22 cellular contexts compared by ENCODE assay signal in the genomic region with DNA sequence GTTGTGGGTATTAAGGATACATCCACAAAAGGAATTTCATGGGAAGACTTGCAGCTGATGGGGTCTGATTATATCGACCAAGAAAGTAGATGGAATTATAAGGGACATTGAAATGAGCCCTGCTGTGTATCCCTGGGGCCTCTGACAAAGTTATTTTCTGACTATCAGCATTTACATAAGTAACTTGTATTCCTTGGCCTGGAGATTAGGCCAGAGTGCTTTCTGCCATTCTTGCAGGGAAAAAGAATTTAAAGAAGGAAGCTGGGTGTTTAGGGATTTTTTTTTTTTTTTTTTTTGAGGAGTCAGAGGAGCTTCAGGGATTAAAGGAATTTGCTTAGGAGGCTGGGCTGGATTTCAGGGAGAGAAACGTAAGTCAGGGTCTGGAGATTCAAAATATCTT. TPM values are rescaled to one million over a fixed set of nuclear protein-coding genes. Genes with fewer than 3 reads are reported as not detected.
DNase-seq lines count a peak whose midpoint lies in the region; ATAC-seq and TF ChIP-seq lines count a peak whose summit lies in the region.
"Had no signal": no experiment of that assay in that cellular context is flagged by ENCODE, and none has a peak within 500 bp of the region (broad histone marks: within the 10 kb centered on the region; RNA-seq: fewer than 3 reads in every experiment).

No MANE protein-coding gene starts in this region.

- peak overlapping the region; percentile 22 for H3K4me2 ChIP-seq in PC-3 (ENCODE audit: low read length)
- H3K4me2 ChIP-seq in trophoblast cell (ENCODE audit: low read length), result no peak overlapping the region
- H3K4me2 ChIP-seq: BLaER1 had no signal

- CTCF ChIA-PET in PC-3 (lab: Charles Lee), result no interaction called here

- no peak overlapping the region for H3K14ac ChIP-seq in trophoblast cell (ENCODE audit: low read length)

- H3K79me2 ChIP-seq in PC-3 (ENCODE audit: low read length) (no peaks in the 10 kb centered on the region), trophoblast cell (ENCODE audit: control insufficient read depth, insufficient read depth, low read length, poor library complexity) (no peaks in the 10 kb centered on the region)

- H4K91ac ChIP-seq in trophoblast cell (ENCODE audit: low read depth, low read length), result no peak overlapping the region

- no peak overlapping the region for H2AFZ ChIP-seq in PC-3 (ENCODE audit: low read length)
- no peak overlapping the region for H2AFZ ChIP-seq in trophoblast cell (ENCODE audit: insufficient read depth, low read length, poor library complexity)

- H3K27ac ChIP-seq in PC-3 (ENCODE audit: low read length) (peak overlapping the region; percentile 36), epithelial cell of prostate (peak overlapping the region; percentile 20), trophoblast cell (ENCODE audit: low read depth, low read length) (peak overlapping the region; percentile 85), body of pancreas (no peak overlapping the region)
- H3K27ac ChIP-seq: BLaER1 had no signal

- no peak overlapping the region for H4K8ac ChIP-seq in trophoblast cell (ENCODE audit: low read depth, low read length)

- POLR2A ChIA-PET in PC-3 (lab: Charles Lee; ENCODE audit: unreplicated experiment), result no interaction called here

- H3K18ac ChIP-seq in trophoblast cell (ENCODE audit: low read length), result no peak overlapping the region

- H3K79me1 ChIP-seq in trophoblast cell (ENCODE audit: low read length), result peaks cover 17% of the 10 kb centered on the region

- DNase-seq in H7 (peak; percentile 13), PC-3 (no peak), epithelial cell of prostate (ENCODE audit: low read depth, low spot score) (no peak), trophoblast cell (peak; percentile 21 to 59), lower leg skin (ENCODE audit: low spot score in 2 of 2) (no peak), HAP-1 (ENCODE audit: low spot score in 2 of 2) (no peak), OCI-M2 (lab: John Stamatoyannopoulos, UW; ENCODE audit: unreplicated experiment) (no peak), body of pancreas (no peak)
- DNase-seq: CD4-positive, alpha-beta memory T cell; EL; GOT3; HFFc6; NCI-H1092 treated with DMSO at 0.1 percent for 48 hours; NCI-H146; NCI-H510A; NCI-H748 treated with DMSO at 0.1 percent for 48 hours; NK-92 treated with Interleukin-12 subunit alpha and Interleukin-12 subunit beta, amount 100 ng/mL, for 24 hours had no signal

- H3K9me3 ChIP-seq in PC-3 (ENCODE audit: low read length) (no peaks in the 10 kb centered on the region), trophoblast cell (ENCODE audit: insufficient read depth, low read depth, low read length) (no peaks in the 10 kb centered on the region), HAP-1 (no peaks in the 10 kb centered on the region), body of pancreas (no peaks in the 10 kb centered on the region)
- H3K9me3 ChIP-seq: BLaER1 had no signal

- intact Hi-C loops in PC-3 (cut with micrococcal nuclease) (loop anchor here (1.0 to 5.0 kb wide), 4 partner anchors 28 to 868 kb away; no protein-coding TSS in a partner anchor), lower leg skin (cut with DNase I; ENCODE audit: low total_unique reads) (no loop called here), body of pancreas (cut with DNase I) (no loop called here)

- ATAC-seq in PC-3 (no peak), body of pancreas (no peak)

- no peak overlapping the region for H2BK120ac ChIP-seq in trophoblast cell (ENCODE audit: insufficient read depth, low read length, poor library complexity)

- no peak overlapping the region for H3K9ac ChIP-seq in PC-3 (ENCODE audit: low read length)
- H3K9ac ChIP-seq in trophoblast cell (ENCODE audit: low read length), result no peak overlapping the region
- H3K9ac ChIP-seq: BLaER1 had no signal

- no peaks in the 10 kb centered on the region for H4K20me1 ChIP-seq in PC-3 (ENCODE audit: low read length)
- H4K20me1 ChIP-seq: BLaER1 had no signal

- no peak overlapping the region for H2BK12ac ChIP-seq in trophoblast cell (ENCODE audit: low read length)

- in situ Hi-C loops in HAP-1 (cut with MboI; ENCODE audit: low sequenced_read_pairs), result no loop called here

- H3K9me2 ChIP-seq in PC-3 (replicated peaks; ENCODE audit: low read length), result no peaks in the 10 kb centered on the region

- no peaks in the 10 kb centered on the region for H3K27me3 ChIP-seq in H7 (ENCODE audit: control insufficient read depth, insufficient read depth, low read length)
- no peaks in the 10 kb centered on the region for H3K27me3 ChIP-seq in PC-3 (ENCODE audit: low read length)
- H3K27me3 ChIP-seq in trophoblast cell (ENCODE audit: insufficient read depth, low read length), result no peaks in the 10 kb centered on the region
- no peaks in the 10 kb centered on the region for H3K27me3 ChIP-seq in HAP-1 (ENCODE audit: low read depth)
- no peaks in the 10 kb centered on the region for H3K27me3 ChIP-seq in body of pancreas
- H3K27me3 ChIP-seq: BLaER1 had no signal

- H3K36me3 ChIP-seq in H7 (replicated peaks; ENCODE audit: control insufficient read depth, insufficient read depth, low read length) (no peaks in the 10 kb centered on the region), PC-3 (ENCODE audit: low read depth, low read length) (no peaks in the 10 kb centered on the region), trophoblast cell (ENCODE audit: control insufficient read depth in 1 of 2, insufficient read depth in 2 of 2, low read length in 2 of 2) (no peaks in the 10 kb centered on the region), HAP-1 (replicated peaks) (no peaks in the 10 kb centered on the region), body of pancreas (replicated peaks in 1 of 2; ENCODE audit: insufficient read depth in 1 of 2, low read depth in 2 of 2) (no peaks in the 10 kb centered on the region)
- H3K36me3 ChIP-seq: BLaER1 had no signal

- H3K23ac ChIP-seq in trophoblast cell (ENCODE audit: low read length), result no peak overlapping the region

- H4K12ac ChIP-seq in trophoblast cell (ENCODE audit: low read depth, low read length), result no peak overlapping the region

- H3K4me3 ChIP-seq in H7 (ENCODE audit: insufficient read depth, low read depth, low read length) (no peak overlapping the region), PC-3 (ENCODE audit: low read length) (no peak overlapping the region), trophoblast cell (ENCODE audit: low read depth, low read length) (no peak overlapping the region), lower leg skin (ENCODE audit: low read depth, poor library complexity, severe bottlenecking) (no peak overlapping the region), HAP-1 (no peak overlapping the region), body of pancreas (no peak overlapping the region)
- H3K4me3 ChIP-seq: BLaER1 had no signal

- TF ChIP-seq POLR2A in lower leg skin (IDR thresholded peaks at IDR 0.05), result no peak
- no peak for TF ChIP-seq POLR2A in body of pancreas (IDR thresholded peaks at IDR 0.05)

- H2AK5ac ChIP-seq in trophoblast cell (ENCODE audit: low read length), result no peak overlapping the region

- H3K4me1 ChIP-seq in PC-3 (ENCODE audit: insufficient read depth, low read length), result peaks cover 14% of the 10 kb centered on the region
- H3K4me1 ChIP-seq in trophoblast cell (ENCODE audit: control insufficient read depth in 1 of 2, insufficient read depth in 2 of 2, low read length in 2 of 2), result peaks cover 6 to 10% of the 10 kb centered on the region in 2 experiments
- no peaks in the 10 kb centered on the region for H3K4me1 ChIP-seq in HAP-1
- no peaks in the 10 kb centered on the region for H3K4me1 ChIP-seq in body of pancreas
- H3K4me1 ChIP-seq: BLaER1 had no signal

- WGBS in trophoblast cell (ENCODE audit: extremely low coverage, insufficient coverage, insufficient read length), result no CpG with 5 or more reads among the region's 2 CpGs
- WGBS in lower leg skin, 2 donors, result 41 to 50% methylated on average over 2 of the region's 2 CpGs
- WGBS in body of pancreas, 2 donors, result 36 to 55% methylated on average over 2 of the region's 2 CpGs

- no TSS peak for BruUV-seq in PC-3 (replicated peaks; lab: Mats Ljungman, UMichigan)

- H3F3A ChIP-seq in PC-3 (ENCODE audit: low read length, unreplicated experiment), result no peaks in the 10 kb centered on the region

- H2BK5ac ChIP-seq in trophoblast cell (ENCODE audit: low read depth, low read length, poor library complexity), result peak overlapping the region; percentile 66

- TF ChIP-seq CTCF in PC-3 (conservative IDR thresholded peaks at IDR 0.05; ENCODE audit: low read depth, low read length) (no peak), lower leg skin (IDR thresholded peaks at IDR 0.05) (no peak), body of pancreas (IDR thresholded peaks at IDR 0.05) (no peak)

- no peak overlapping the region for H3K4ac ChIP-seq in trophoblast cell (ENCODE audit: low read depth, low read length)

RNA-seq across cellular contexts. Expression of a gene that starts 4.6 kb away (rescaled TPM):
- total RNA-seq in H7 (2014; rRNA removed; shearing (Covaris generic)), result not detected in 2 replicates
- total RNA-seq in PC-3 (2014; rRNA removed) (not detected in 2 replicates), lower leg skin (not detected), body of pancreas (not detected)
- 0.34 and 0.39 TPM in 2 replicates for polyA plus RNA-seq in trophoblast cell (2013)
- total RNA-seq: A673; CD4-positive, alpha-beta memory T cell; HFFc6; HT-29; LHCN-M2; SK-MEL-5 had no signal
- polyA plus RNA-seq: CD4-positive, alpha-beta memory T cell had no signal

Comparison
In these comparisons a context has a peak if more than half of its experiments do, and no peak if none do; other contexts are left out.
1. DNase-seq: peak in H7 (single experiment) and trophoblast cell (2 of 2); none in PC-3 (single experiment), epithelial cell of prostate (single experiment), lower leg skin (0 of 2), HAP-1 (0 of 2), OCI-M2 (single experiment) and body of pancreas (0 of 4).
2. H3K27ac ChIP-seq: peak in PC-3 (single experiment), epithelial cell of prostate (single experiment) and trophoblast cell (single experiment); none in body of pancreas (0 of 4).